Comparison of ENCODE assay signal across 22 cellular contexts in the genomic region with DNA sequence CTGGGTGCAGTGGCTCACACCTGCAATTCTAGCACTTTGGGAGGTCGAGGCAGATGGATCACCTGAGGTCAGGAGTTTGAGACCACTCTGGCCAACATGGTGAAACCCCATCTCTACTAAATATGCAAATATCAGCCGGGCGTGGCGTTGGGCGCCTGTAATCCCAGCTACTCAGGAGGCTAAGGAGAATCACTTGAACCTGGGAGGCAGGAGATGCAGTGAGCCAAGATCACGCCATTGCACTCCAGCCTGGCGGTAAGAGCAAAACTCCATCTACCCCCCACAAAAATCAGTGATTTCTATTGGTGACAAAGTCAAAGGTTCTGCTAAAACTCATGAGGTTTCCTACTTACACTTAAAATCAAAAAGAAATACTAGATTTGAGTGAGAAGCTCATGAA.
"Had no signal": no experiment of that assay in that cellular context is flagged by ENCODE, and none has a peak within 500 bp of the region (broad histone marks: within the 10 kb centered on the region; RNA-seq: fewer than 3 reads in every experiment).

No MANE protein-coding gene starts in this region.

- H3K4me2 ChIP-seq: neural progenitor cell had no signal

- DNase-seq: dorsolateral prefrontal cortex; effector CD4-positive, alpha-beta T cell; foreskin fibroblast; gastrocnemius medialis; head of caudate nucleus; mesendoderm; midbrain; naive thymus-derived CD4-positive, alpha-beta T cell; stimulated activated CD4-positive, alpha-beta T cell treated with anti-CD3 and anti-CD28 coated beads, Interleukin-4, amount 100 ng/mL, for 4 hours; stimulated activated naive B cell treated with anti-CD40 and anti-IgM and Interleukin-4, amounts not matched to agents 10 μg/mL and 1 μg/mL and 100 μg/mL, for 72 hours had no signal

- H3K4me3 ChIP-seq: dorsolateral prefrontal cortex, gastrocnemius medialis, neural progenitor cell, prostate gland, right atrium auricular region, thoracic aorta, tibial nerve, vagina had no signal

- H3K4me3 Mint-ChIP-seq: nephron; neural progenitor cell; stimulated activated naive B cell treated with anti-CD40 and anti-IgM and Interleukin-4, amounts not matched to agents 10 μg/mL and 1 μg/mL and 100 μg/mL, for 72 hours had no signal

- ATAC-seq: esophagus mucosa; gastrocnemius medialis; naive thymus-derived CD4-positive, alpha-beta T cell; sciatic nerve; stimulated activated naive B cell treated with anti-CD40 and anti-IgM and Interleukin-4, amounts not matched to agents 10 μg/mL and 1 μg/mL and 100 μg/mL, for 72 hours had no signal

- FAIRE-seq: colon, keratinocyte had no signal

- H3K27me3 ChIP-seq: dorsolateral prefrontal cortex, gastrocnemius medialis, neural progenitor cell, right atrium auricular region, tibial nerve, vagina had no signal

- H2AFZ ChIP-seq: neural progenitor cell had no signal

- H3K9ac ChIP-seq: neural progenitor cell had no signal

- H3K27me3 Mint-ChIP-seq: naive thymus-derived CD4-positive, alpha-beta T cell; stimulated activated naive B cell treated with anti-CD40 and anti-IgM and Interleukin-4, amounts not matched to agents 10 μg/mL and 1 μg/mL and 100 μg/mL, for 72 hours; stimulated activated naive CD8-positive, alpha-beta T cell treated with anti-CD3 and anti-CD28 coated beads, Interleukin-15, Interleukin-2, amounts not matched to agents 100 ng/mL and 50 ng/mL, for 24 hours had no signal

- H3K27ac Mint-ChIP-seq: neural progenitor cell; stimulated activated naive B cell treated with anti-CD40 and anti-IgM and Interleukin-4, amounts not matched to agents 10 μg/mL and 1 μg/mL and 100 μg/mL, for 72 hours had no signal

- H3K9me3 ChIP-seq: gastrocnemius medialis, prostate gland, right atrium auricular region, thoracic aorta, tibial nerve, vagina had no signal

- H3K27ac ChIP-seq: dorsolateral prefrontal cortex, neural progenitor cell, prostate gland, right atrium auricular region, thoracic aorta, tibial nerve, vagina had no signal

- H3K36me3 ChIP-seq: gastrocnemius medialis, prostate gland, thoracic aorta had no signal
